Comparison of ENCODE assay signal across 29 cellular contexts in genomic region chr22:20290045-20290392, GRCh38.
"Had no signal": no experiment of that assay in that cellular context is flagged by ENCODE, and none has a peak within 500 bp of the region (broad histone marks: within the 10 kb centered on the region; RNA-seq: fewer than 3 reads in every experiment).

No MANE protein-coding gene starts in this region.

- DNase-seq: naive B cell; naive thymus-derived CD8-positive, alpha-beta T cell; nephron progenitor cell; occipital lobe; ovary; posterior cingulate gyrus; psoas muscle; right cardiac atrium; spleen; stimulated activated CD4-positive, alpha-beta T cell treated with anti-CD3 and anti-CD28 coated beads, Interleukin-12 subunit alpha, Interleukin-12 subunit beta, amount 100 ng/mL, for 4 hours; stimulated activated CD4-positive, alpha-beta T cell treated with anti-CD3 and anti-CD28 coated beads, Interleukin-1b, Interleukin-23, amount 100 ng/mL, for 48 hours; stimulated activated CD4-positive, alpha-beta T cell treated with anti-CD3 and anti-CD28 coated beads, Interleukin-4, amount 100 ng/mL, for 1 hour; stimulated activated CD4-positive, alpha-beta T cell treated with anti-CD3 and anti-CD28 coated beads, Interleukin-4, amount 100 ng/mL, for 4 hours; stimulated activated CD8-positive, alpha-beta memory T cell treated with anti-CD3 and anti-CD28 coated beads, Interleukin-4, amount 100 ng/mL, for 48 hours; stimulated activated naive CD4-positive, alpha-beta T cell; stomach; thyroid gland; trophoblast cell had no signal

- H3K79me2 ChIP-seq: parathyroid adenoma had no signal

- H3K36me3 ChIP-seq: ovary, spleen, stomach, thoracic aorta, thyroid gland, tibial nerve, upper lobe of left lung, vagina had no signal

- H2AFZ ChIP-seq: parathyroid adenoma had no signal

- ATAC-seq: naive thymus-derived CD8-positive, alpha-beta T cell; natural killer cell treated with Interleukin-12 subunit alpha and Interleukin-12 subunit beta and Interleukin-15 and Interleukin-18, amount 100 ng/mL, for 72 hours; psoas muscle; right cardiac atrium; sciatic nerve; stimulated activated memory B cell treated with anti-CD40 and anti-IgM and Interleukin-4, amounts not matched to agents 10 μg/mL and 1 μg/mL and 100 μg/mL, for 72 hours had no signal

- H3K4me3 ChIP-seq: ovary, psoas muscle, skin epidermis, smooth muscle cell, spleen, stomach, thoracic aorta, thyroid gland, tibial nerve, upper lobe of left lung, vagina had no signal

- H3K9me3 ChIP-seq: ovary, psoas muscle, spleen, stomach, thoracic aorta, thyroid gland, tibial nerve, upper lobe of left lung, vagina had no signal

- H3K27me3 ChIP-seq: ovary, thyroid gland, tibial nerve, upper lobe of left lung, vagina had no signal

- H3K9ac ChIP-seq: parathyroid adenoma had no signal

- H3K27ac ChIP-seq: ovary, parathyroid adenoma, psoas muscle, skin epidermis, spleen, stomach, thoracic aorta, thyroid gland, tibial nerve, upper lobe of left lung, vagina had no signal

- H3K4me1 ChIP-seq: parathyroid adenoma, psoas muscle, spleen, stomach, tibial nerve, upper lobe of left lung, vagina had no signal

- H3K4me2 ChIP-seq: smooth muscle cell had no signal

- FAIRE-seq: urothelium cell line had no signal
